1 cellular context compared by ENCODE assay signal in genomic region chr16:72401079-72401361, GRCh38.
TF ChIP-seq lines count a peak whose summit lies in the region.

No MANE protein-coding gene starts in this region.

TF ChIP-seq in K562, 482 proteins besides CTCF, POLR2A, EP300 and RAD21:
- TF ChIP-seq, protein P1, sequence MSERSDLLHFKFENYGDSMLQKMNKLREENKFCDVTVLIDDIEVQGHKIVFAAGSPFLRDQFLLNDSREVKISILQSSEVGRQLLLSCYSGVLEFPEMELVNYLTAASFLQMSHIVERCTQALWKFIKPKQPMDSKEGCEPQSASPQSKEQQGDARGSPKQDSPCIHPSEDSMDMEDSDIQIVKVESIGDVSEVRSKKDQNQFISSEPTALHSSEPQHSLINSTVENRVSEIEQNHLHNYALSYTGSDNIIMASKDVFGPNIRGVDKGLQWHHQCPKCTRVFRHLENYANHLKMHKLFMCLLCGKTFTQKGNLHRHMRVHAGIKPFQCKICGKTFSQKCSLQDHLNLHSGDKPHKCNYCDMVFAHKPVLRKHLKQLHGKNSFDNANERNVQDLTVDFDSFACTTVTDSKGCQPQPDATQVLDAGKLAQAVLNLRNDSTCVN (CRISPR knock-in tag; IDR thresholded peaks at IDR 0.05) = 0 out of 2 replicates have a peak, but pooled peaks have one; percentile 50
- TF ChIP-seq, protein P2, sequence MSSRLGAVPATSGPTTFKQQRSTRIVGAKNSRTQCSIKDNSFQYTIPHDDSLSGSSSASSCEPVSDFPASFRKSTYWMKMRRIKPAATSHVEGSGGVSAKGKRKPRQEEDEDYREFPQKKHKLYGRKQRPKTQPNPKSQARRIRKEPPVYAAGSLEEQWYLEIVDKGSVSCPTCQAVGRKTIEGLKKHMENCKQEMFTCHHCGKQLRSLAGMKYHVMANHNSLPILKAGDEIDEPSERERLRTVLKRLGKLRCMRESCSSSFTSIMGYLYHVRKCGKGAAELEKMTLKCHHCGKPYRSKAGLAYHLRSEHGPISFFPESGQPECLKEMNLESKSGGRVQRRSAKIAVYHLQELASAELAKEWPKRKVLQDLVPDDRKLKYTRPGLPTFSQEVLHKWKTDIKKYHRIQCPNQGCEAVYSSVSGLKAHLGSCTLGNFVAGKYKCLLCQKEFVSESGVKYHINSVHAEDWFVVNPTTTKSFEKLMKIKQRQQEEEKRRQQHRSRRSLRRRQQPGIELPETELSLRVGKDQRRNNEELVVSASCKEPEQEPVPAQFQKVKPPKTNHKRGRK (tag; IDR thresholded peaks at IDR 0.05) = 0 out of 2 replicates have a peak, but pooled peaks have one; percentile 22
- TF ChIP-seq MBD2 (IDR thresholded peaks at IDR 0.05; ENCODE audit: borderline replicate concordance, low read depth) = no peak
TF ChIP-seq in K562: peak in this region for 2.
